Comparison of ENCODE assay signal across 8 cellular contexts in the genomic region with DNA sequence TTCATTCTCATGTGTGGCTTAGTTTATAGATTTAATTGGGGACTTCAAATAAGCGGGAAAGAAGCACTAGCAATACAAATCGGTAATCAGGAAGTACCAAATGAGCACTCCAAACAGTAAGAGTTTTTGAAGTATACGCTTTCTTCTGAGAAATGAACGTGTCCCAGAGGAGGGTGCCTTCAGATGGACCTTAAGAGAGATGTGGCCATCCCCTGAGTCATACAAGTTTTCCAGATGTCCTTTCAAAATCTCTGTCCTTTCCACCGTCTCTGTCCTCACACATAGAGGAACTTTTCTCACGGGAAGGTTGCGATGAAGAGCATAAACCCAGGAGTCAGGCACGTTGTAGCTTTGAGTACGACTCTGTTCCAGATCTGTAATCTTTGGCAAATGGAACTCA. TPM values are rescaled to one million over a fixed set of nuclear protein-coding genes. Genes with fewer than 3 reads are reported as not detected.
DNase-seq lines count a peak whose midpoint lies in the region; ATAC-seq and TF ChIP-seq lines count a peak whose summit lies in the region.

No MANE protein-coding gene starts in this region.

- H3K36me3 ChIP-seq in GM23248 (ENCODE audit: low read depth) (no peaks in the 10 kb centered on the region), mesodermal cell (ENCODE audit: control insufficient read depth, insufficient read depth, low read length) (peaks cover 3% of the 10 kb centered on the region), brain microvascular endothelial cell (replicated peaks) (no peaks in the 10 kb centered on the region)

- H3K27me3 Mint-ChIP-seq in chondrocyte (ENCODE audit: low read depth): peaks cover 15% of the 10 kb centered on the region

- 0 out of 2 replicates have a peak overlapping the region, but pooled peaks have one; percentile 84 for H2AFZ ChIP-seq in GM23248

- ATAC-seq in activated naive CD4-positive, alpha-beta T cell treated with anti-CD3 and anti-CD28 coated beads, Interleukin-2, amount 50 U/mL, for 72 hours: no peak
- ATAC-seq in HG02642 (IDR thresholded peaks at IDR 0.05; ENCODE audit: poor library complexity, unreplicated experiment): no peak

- H3K4me3 Mint-ChIP-seq in chondrocyte (ENCODE audit: unreplicated experiment): no peak overlapping the region

- H3K27ac ChIP-seq in 22Rv1: peak overlapping the region; percentile 97
- H3K27ac ChIP-seq in GM23248: no peak overlapping the region
- peak overlapping the region; percentile 97 for H3K27ac ChIP-seq in mesodermal cell (ENCODE audit: low read depth, low read length, severe bottlenecking)
- no peak overlapping the region for H3K27ac ChIP-seq in brain microvascular endothelial cell

- peaks cover 29% of the 10 kb centered on the region for H3K4me1 Mint-ChIP-seq in chondrocyte (ENCODE audit: low read depth)

- H3K36me3 Mint-ChIP-seq in activated naive CD4-positive, alpha-beta T cell treated with anti-CD3 and anti-CD28 coated beads, Interleukin-2, amount 50 U/mL, for 72 hours: peaks cover 13 to 21% of the 10 kb centered on the region in 2 donors
- no peaks in the 10 kb centered on the region for H3K36me3 Mint-ChIP-seq in chondrocyte (ENCODE audit: low read depth)

- no peaks in the 10 kb centered on the region for H3K9me2 ChIP-seq in GM23248 (ENCODE audit: insufficient read depth)

- no peaks in the 10 kb centered on the region; the same call in 1 of the 2 replicates for H3F3A ChIP-seq in GM23248 (ENCODE audit: insufficient read depth)

- H3K9me3 ChIP-seq in GM23248 (ENCODE audit: low read depth): no peaks in the 10 kb centered on the region
- no peaks in the 10 kb centered on the region for H3K9me3 ChIP-seq in mesodermal cell (ENCODE audit: control insufficient read depth, low read length)

- H4K20me1 ChIP-seq in GM23248 (ENCODE audit: insufficient read depth): peaks cover 9% of the 10 kb centered on the region; the same call in 1 of the 2 replicates

- H3K4me3 ChIP-seq in GM23248 (no peak overlapping the region), mesodermal cell (ENCODE audit: extremely low read depth, insufficient read depth, low read length, poor library complexity, severe bottlenecking) (peak overlapping the region; percentile 50), brain microvascular endothelial cell (ENCODE audit: low read depth, low read length) (no peak overlapping the region)

- 89% methylated on average over 9 of the region's 9 CpGs for WGBS in GM23248 (ENCODE audit: low coverage in 1 of 2, low lambda C conversion rate in 2 of 2, missing lambda C conversion rate in 2 of 2), 2 experiments
- 90 to 91% methylated on average over 6 to 8 of the region's 9 CpGs for WGBS in mesodermal cell (ENCODE audit: insufficient coverage in 2 of 2), 2 experiments

- H3K9ac ChIP-seq in GM23248: no peak overlapping the region

- no peaks in the 10 kb centered on the region for H3K9me3 Mint-ChIP-seq in activated naive CD4-positive, alpha-beta T cell treated with anti-CD3 and anti-CD28 coated beads, Interleukin-2, amount 50 U/mL, for 72 hours
- no peaks in the 10 kb centered on the region for H3K9me3 Mint-ChIP-seq in chondrocyte (ENCODE audit: low read depth)

- H3K4me2 ChIP-seq in GM23248 (ENCODE audit: unreplicated experiment): no peak overlapping the region

- H3K27me3 ChIP-seq in GM23248 (replicated peaks; ENCODE audit: insufficient read depth): peaks cover 16% of the 10 kb centered on the region
- peaks cover 3% of the 10 kb centered on the region for H3K27me3 ChIP-seq in brain microvascular endothelial cell (replicated peaks)

- H3K4me1 ChIP-seq in GM23248 (ENCODE audit: insufficient read depth) (peaks cover 14% of the 10 kb centered on the region), mesodermal cell (ENCODE audit: control insufficient read depth, insufficient read depth, low read length, poor library complexity, severe bottlenecking) (peaks cover 12% of the 10 kb centered on the region)

- DNase-seq in GM23248 (no peak), brain microvascular endothelial cell (no peak), chondrocyte (ENCODE audit: low spot score) (no peak), LoVo (ENCODE audit: low spot score) (no peak)
- DNase-seq in activated naive CD4-positive, alpha-beta T cell treated with anti-CD3 and anti-CD28 coated beads, Interleukin-2, amount 50 U/mL, for 72 hours (ENCODE audit: low spot score in 2 of 2): no peak

- in situ Hi-C loops in GM23248 (cut with MboI): no loop called here
- in situ Hi-C loops in brain microvascular endothelial cell (cut with HindIII; ENCODE audit: low pct_ligation_motif_present, low sequenced_read_pairs): no loop called here

- TF ChIP-seq CTCF in 22Rv1 (IDR thresholded peaks at IDR 0.05) (no peak), brain microvascular endothelial cell (IDR thresholded peaks at IDR 0.05; ENCODE audit: low read depth, low read length, missing control alignments) (no peak), chondrocyte (IDR thresholded peaks at IDR 0.05) (no peak)

- peaks cover 32% of the 10 kb centered on the region for H3K79me2 ChIP-seq in GM23248 (ENCODE audit: insufficient read depth)

- peak overlapping the region; percentile 82 to 87 for H3K27ac Mint-ChIP-seq in activated naive CD4-positive, alpha-beta T cell treated with anti-CD3 and anti-CD28 coated beads, Interleukin-2, amount 50 U/mL, for 72 hours
- H3K27ac Mint-ChIP-seq in chondrocyte (ENCODE audit: unreplicated experiment): no peak overlapping the region

RNA-seq across cellular contexts. Expression of a gene that starts 1.7 kb away (rescaled TPM):
- total RNA-seq in GM23248 (2014; rRNA removed; shearing (Covaris generic)): 77.7 and 86.6 TPM in 2 replicates
- 52.4 and 54.1 TPM in 2 replicates for polyA plus RNA-seq in GM23248 (2016; fragmentation: Nextera tagmentation; extraction: Ambion mirVana)
- 100 to 1,000 TPM; 108 to 146 TPM for total RNA-seq in activated naive CD4-positive, alpha-beta T cell treated with anti-CD3 and anti-CD28 coated beads, Interleukin-2, amount 50 U/mL, for 72 hours
- 73.2 TPM for polyA plus RNA-seq in mesodermal cell (2013, experiment 1 of 2)
- polyA plus RNA-seq in mesodermal cell (2013, experiment 2 of 2): 73.0 TPM
- total RNA-seq in chondrocyte: 122 to 151 TPM (median 149 TPM) in 3 replicates

Comparison
In these comparisons a context has a peak if more than half of its experiments do, and no peak if none do; other contexts are left out.
1. H3K27ac ChIP-seq: peak in 22Rv1 (single experiment) and mesodermal cell (single experiment); none in GM23248 (single experiment) and brain microvascular endothelial cell (single experiment).